Comparison of ENCODE assay signal across 2 cellular contexts in the genomic region with DNA sequence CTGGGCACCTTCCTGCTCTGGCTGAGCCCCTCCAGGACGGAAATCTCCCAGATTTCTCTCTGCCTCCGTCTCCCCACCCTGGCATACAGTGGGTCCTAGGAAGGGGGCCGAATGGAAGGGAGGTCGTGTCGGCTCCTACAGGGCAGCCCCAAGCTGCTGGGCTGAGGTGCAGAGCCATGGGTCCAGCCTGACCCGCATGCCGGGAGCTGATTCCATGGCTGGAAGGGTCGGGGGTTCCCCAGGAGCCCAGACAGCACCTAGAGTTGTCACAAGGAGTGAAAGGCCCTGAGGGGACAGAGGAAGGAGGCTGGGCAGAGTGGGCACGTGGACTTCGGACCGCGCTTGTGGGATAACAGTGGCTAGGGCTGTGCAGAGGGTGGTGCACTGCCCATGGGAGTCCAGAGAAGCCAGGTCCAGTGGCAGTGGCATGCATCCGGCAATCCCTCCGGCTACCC.
TF ChIP-seq lines count a peak whose summit lies in the region.

No MANE protein-coding gene starts in this region.

TF ChIP-seq in A549, 52 proteins besides CTCF, POLR2A, EP300 and RAD21:
- TF ChIP-seq CBX8 (IDR thresholded peaks at IDR 0.05) (no peak), NR3C1 (IDR thresholded peaks at IDR 0.05) (no peak), SREBF2 (IDR thresholded peaks at IDR 0.05) (no peak), FOSL2 (IDR thresholded peaks at IDR 0.05) (no peak), FOSL2 (CRISPR knock-in tag; IDR thresholded peaks at IDR 0.05) (no peak), FOSB (CRISPR knock-in tag; IDR thresholded peaks at IDR 0.05) (no peak), ESRRA (IDR thresholded peaks at IDR 0.05; ENCODE audit: borderline replicate concordance, low read length) (no peak), TFCP2L1 (CRISPR knock-in tag; IDR thresholded peaks at IDR 0.05) (no peak), RFX5 (IDR thresholded peaks at IDR 0.05) (no peak), HOXA7 (CRISPR knock-in tag; IDR thresholded peaks at IDR 0.05) (no peak), CHD4 (IDR thresholded peaks at IDR 0.05; ENCODE audit: borderline replicate concordance) (no peak), SMC3 (IDR thresholded peaks at IDR 0.05) (no peak), JUN (IDR thresholded peaks at IDR 0.05) (no peak), TP53 (CRISPR knock-in tag; IDR thresholded peaks at IDR 0.05) (no peak), HEYL (CRISPR knock-in tag; IDR thresholded peaks at IDR 0.05) (no peak), HOXB5 (CRISPR knock-in tag; IDR thresholded peaks at IDR 0.05) (no peak), HDAC2 (IDR thresholded peaks at IDR 0.05) (no peak)
- TF ChIP-seq, protein P1, sequence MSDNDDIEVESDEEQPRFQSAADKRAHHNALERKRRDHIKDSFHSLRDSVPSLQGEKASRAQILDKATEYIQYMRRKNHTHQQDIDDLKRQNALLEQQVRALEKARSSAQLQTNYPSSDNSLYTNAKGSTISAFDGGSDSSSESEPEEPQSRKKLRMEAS (IDR thresholded peaks at IDR 0.05): no peak
- TF ChIP-seq, protein P2, sequence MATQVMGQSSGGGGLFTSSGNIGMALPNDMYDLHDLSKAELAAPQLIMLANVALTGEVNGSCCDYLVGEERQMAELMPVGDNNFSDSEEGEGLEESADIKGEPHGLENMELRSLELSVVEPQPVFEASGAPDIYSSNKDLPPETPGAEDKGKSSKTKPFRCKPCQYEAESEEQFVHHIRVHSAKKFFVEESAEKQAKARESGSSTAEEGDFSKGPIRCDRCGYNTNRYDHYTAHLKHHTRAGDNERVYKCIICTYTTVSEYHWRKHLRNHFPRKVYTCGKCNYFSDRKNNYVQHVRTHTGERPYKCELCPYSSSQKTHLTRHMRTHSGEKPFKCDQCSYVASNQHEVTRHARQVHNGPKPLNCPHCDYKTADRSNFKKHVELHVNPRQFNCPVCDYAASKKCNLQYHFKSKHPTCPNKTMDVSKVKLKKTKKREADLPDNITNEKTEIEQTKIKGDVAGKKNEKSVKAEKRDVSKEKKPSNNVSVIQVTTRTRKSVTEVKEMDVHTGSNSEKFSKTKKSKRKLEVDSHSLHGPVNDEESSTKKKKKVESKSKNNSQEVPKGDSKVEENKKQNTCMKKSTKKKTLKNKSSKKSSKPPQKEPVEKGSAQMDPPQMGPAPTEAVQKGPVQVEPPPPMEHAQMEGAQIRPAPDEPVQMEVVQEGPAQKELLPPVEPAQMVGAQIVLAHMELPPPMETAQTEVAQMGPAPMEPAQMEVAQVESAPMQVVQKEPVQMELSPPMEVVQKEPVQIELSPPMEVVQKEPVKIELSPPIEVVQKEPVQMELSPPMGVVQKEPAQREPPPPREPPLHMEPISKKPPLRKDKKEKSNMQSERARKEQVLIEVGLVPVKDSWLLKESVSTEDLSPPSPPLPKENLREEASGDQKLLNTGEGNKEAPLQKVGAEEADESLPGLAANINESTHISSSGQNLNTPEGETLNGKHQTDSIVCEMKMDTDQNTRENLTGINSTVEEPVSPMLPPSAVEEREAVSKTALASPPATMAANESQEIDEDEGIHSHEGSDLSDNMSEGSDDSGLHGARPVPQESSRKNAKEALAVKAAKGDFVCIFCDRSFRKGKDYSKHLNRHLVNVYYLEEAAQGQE (IDR thresholded peaks at IDR 0.05): no peak
- TF ChIP-seq, protein P3, sequence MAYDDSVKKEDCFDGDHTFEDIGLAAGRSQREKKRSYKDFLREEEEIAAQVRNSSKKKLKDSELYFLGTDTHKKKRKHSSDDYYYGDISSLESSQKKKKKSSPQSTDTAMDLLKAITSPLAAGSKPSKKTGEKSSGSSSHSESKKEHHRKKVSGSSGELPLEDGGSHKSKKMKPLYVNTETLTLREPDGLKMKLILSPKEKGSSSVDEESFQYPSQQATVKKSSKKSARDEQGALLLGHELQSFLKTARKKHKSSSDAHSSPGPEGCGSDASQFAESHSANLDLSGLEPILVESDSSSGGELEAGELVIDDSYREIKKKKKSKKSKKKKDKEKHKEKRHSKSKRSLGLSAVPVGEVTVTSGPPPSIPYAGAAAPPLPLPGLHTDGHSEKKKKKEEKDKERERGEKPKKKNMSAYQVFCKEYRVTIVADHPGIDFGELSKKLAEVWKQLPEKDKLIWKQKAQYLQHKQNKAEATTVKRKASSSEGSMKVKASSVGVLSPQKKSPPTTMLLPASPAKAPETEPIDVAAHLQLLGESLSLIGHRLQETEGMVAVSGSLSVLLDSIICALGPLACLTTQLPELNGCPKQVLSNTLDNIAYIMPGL (CRISPR knock-in tag; IDR thresholded peaks at IDR 0.05; ENCODE audit: borderline replicate concordance): no peak
- TF ChIP-seq, protein P4, sequence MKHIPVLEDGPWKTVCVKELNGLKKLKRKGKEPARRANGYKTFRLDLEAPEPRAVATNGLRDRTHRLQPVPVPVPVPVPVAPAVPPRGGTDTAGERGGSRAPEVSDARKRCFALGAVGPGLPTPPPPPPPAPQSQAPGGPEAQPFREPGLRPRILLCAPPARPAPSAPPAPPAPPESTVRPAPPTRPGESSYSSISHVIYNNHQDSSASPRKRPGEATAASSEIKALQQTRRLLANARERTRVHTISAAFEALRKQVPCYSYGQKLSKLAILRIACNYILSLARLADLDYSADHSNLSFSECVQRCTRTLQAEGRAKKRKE (CRISPR knock-in tag; IDR thresholded peaks at IDR 0.05; ENCODE audit: low read depth): no peak

TF ChIP-seq in HEK293T, 16 proteins besides CTCF, POLR2A, EP300 and RAD21:
- TF ChIP-seq FOXA1 (IDR thresholded peaks at IDR 0.05) (no peak), ARNT (IDR thresholded peaks at IDR 0.05) (no peak), ZNF384 (IDR thresholded peaks at IDR 0.05) (no peak), FOXM1 (IDR thresholded peaks at IDR 0.05; ENCODE audit: borderline replicate concordance) (no peak), ELF4 (IDR thresholded peaks at IDR 0.05) (no peak), LEF1 (IDR thresholded peaks at IDR 0.05; ENCODE audit: borderline replicate concordance) (no peak)
